Comparison of ENCODE assay signal across 12 cellular contexts in the genomic region with DNA sequence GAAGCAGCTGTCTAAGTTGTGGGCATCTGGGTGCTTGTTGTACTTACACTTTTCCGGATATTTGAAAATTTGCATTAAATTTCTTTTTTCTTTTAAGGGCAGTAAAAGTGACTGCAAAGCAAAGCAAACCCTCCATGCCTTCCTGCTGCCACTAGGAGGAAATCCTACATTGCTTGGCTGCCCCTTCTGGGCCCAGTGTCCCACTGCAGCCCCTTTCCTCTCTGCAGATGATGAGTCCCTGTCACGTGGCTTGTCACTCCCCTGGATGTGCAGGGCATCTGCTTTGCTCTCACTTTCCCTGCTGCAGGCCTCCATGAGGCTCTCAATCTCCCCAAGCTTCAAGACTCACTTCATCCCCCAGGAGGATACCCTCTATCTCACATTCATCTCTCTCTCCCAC. TPM values are rescaled to one million over a fixed set of nuclear protein-coding genes. Genes with fewer than 3 reads are reported as not detected.
DNase-seq lines count a peak whose midpoint lies in the region; ATAC-seq and TF ChIP-seq lines count a peak whose summit lies in the region.
"Had no signal": no experiment of that assay in that cellular context is flagged by ENCODE, and none has a peak within 500 bp of the region (broad histone marks: within the 10 kb centered on the region; RNA-seq: fewer than 3 reads in every experiment).

No MANE protein-coding gene starts in this region.

- no peaks in the 10 kb centered on the region for H3K9me3 ChIP-seq in HEK293 (ENCODE audit: control insufficient read depth, insufficient read depth, low read depth, low read length)

- H3K4me3 ChIP-seq in BJ (ENCODE audit: low read depth, low read length) (no peak overlapping the region), HEK293 (ENCODE audit: low read depth, low read length) (no peak overlapping the region)

- H3K27ac ChIP-seq in HEK293 (ENCODE audit: extremely low read depth, low read depth, low read length), result no peak overlapping the region
- H3K27ac ChIP-seq: HL-60 had no signal

- TF ChIP-seq CTCF in BJ (IDR thresholded peaks at IDR 0.05; ENCODE audit: insufficient read depth, low read depth, low read length) (peak; percentile 33; the same call in 1 of the 2 replicates), HEK293 (tag by site-specific recombination; IDR thresholded peaks at IDR 0.05) (peak; percentile 48; the same call in 1 of the 2 replicates)

- DNase-seq in BJ (ENCODE audit: low read depth) (no peak), hepatic stellate cell (ENCODE audit: low spot score) (peak; percentile 26), NCI-H69 (lab: John Stamatoyannopoulos, UW) (no peak)
- no peak for DNase-seq in activated naive CD8-positive, alpha-beta T cell treated with anti-CD3 and anti-CD28 coated beads, Interleukin-2, amount 50 U/mL, for 24 hours
- DNase-seq: activated CD4-positive, alpha-beta T cell treated with anti-CD3 and anti-CD28 coated beads, Interleukin-2, amount 10 ng/mL, durations not matched to agents 24 days and 14 days; anterior cingulate cortex; stimulated activated naive B cell treated with anti-CD40 and anti-IgM and Interleukin-4, amounts not matched to agents 10 μg/mL and 1 μg/mL and 100 μg/mL, for 72 hours had no signal

- ATAC-seq in SK-N-SH treated with all-trans-retinoic acid at 6 μM for 48 hours (peak; percentile 86), HG03521 (IDR thresholded peaks at IDR 0.05; ENCODE audit: unreplicated experiment) (no peak), GM19324 (IDR thresholded peaks at IDR 0.05; ENCODE audit: low FRiP score, unreplicated experiment) (no peak)
- ATAC-seq in activated naive CD8-positive, alpha-beta T cell treated with anti-CD3 and anti-CD28 coated beads, Interleukin-2, amount 50 U/mL, for 24 hours, result no peak
- ATAC-seq: stimulated activated naive B cell treated with anti-CD40 and anti-IgM and Interleukin-4, amounts not matched to agents 10 μg/mL and 1 μg/mL and 100 μg/mL, for 72 hours had no signal

- POLR2A ChIA-PET in BJ (lab: Charles Lee) (no interaction called here), HEK293 (lab: Yijun Ruan, JAX) (no interaction called here)

- H3K4me1 Mint-ChIP-seq in activated naive CD8-positive, alpha-beta T cell treated with anti-CD3 and anti-CD28 coated beads, Interleukin-2, amount 50 U/mL, for 24 hours, result no peaks in the 10 kb centered on the region
- H3K4me1 Mint-ChIP-seq: activated CD4-positive, alpha-beta T cell treated with anti-CD3 and anti-CD28 coated beads, Interleukin-2, amount 10 ng/mL, durations not matched to agents 24 days and 14 days had no signal

- H3K4me3 Mint-ChIP-seq in activated naive CD8-positive, alpha-beta T cell treated with anti-CD3 and anti-CD28 coated beads, Interleukin-2, amount 50 U/mL, for 24 hours, result no peak overlapping the region
- H3K4me3 Mint-ChIP-seq: activated CD4-positive, alpha-beta T cell treated with anti-CD3 and anti-CD28 coated beads, Interleukin-2, amount 10 ng/mL, durations not matched to agents 24 days and 14 days; stimulated activated naive B cell treated with anti-CD40 and anti-IgM and Interleukin-4, amounts not matched to agents 10 μg/mL and 1 μg/mL and 100 μg/mL, for 72 hours had no signal

- H3K27me3 Mint-ChIP-seq in activated naive CD8-positive, alpha-beta T cell treated with anti-CD3 and anti-CD28 coated beads, Interleukin-2, amount 50 U/mL, for 24 hours, result no peaks in the 10 kb centered on the region
- H3K27me3 Mint-ChIP-seq: activated CD4-positive, alpha-beta T cell treated with anti-CD3 and anti-CD28 coated beads, Interleukin-2, amount 10 ng/mL, durations not matched to agents 24 days and 14 days had no signal

- no peaks in the 10 kb centered on the region for H3K9me3 Mint-ChIP-seq in activated naive CD8-positive, alpha-beta T cell treated with anti-CD3 and anti-CD28 coated beads, Interleukin-2, amount 50 U/mL, for 24 hours
- H3K9me3 Mint-ChIP-seq: activated CD4-positive, alpha-beta T cell treated with anti-CD3 and anti-CD28 coated beads, Interleukin-2, amount 10 ng/mL, durations not matched to agents 24 days and 14 days; stimulated activated naive B cell treated with anti-CD40 and anti-IgM and Interleukin-4, amounts not matched to agents 10 μg/mL and 1 μg/mL and 100 μg/mL, for 72 hours had no signal

- H3K36me3 ChIP-seq in BJ (ENCODE audit: control insufficient read depth, insufficient read depth, low read length), result peaks cover 4% of the 10 kb centered on the region
- peaks cover 12 to 60% of the 10 kb centered on the region in 2 experiments; a peak in 2 of 3 replicates for H3K36me3 ChIP-seq in HEK293 (ENCODE audit: control insufficient read depth in 2 of 2, insufficient read depth in 1 of 2, low read length in 2 of 2)

- CTCF ChIA-PET in BJ (lab: Yijun Ruan, JAX), result no interaction called here
- CTCF ChIA-PET in HEK293 (lab: Yijun Ruan, JAX), result interaction anchor here (0.6 kb wide), 1 partner anchor 10 kb away, joined by 4 read pairs; no protein-coding TSS in a partner anchor

- H3K27ac Mint-ChIP-seq in activated naive CD8-positive, alpha-beta T cell treated with anti-CD3 and anti-CD28 coated beads, Interleukin-2, amount 50 U/mL, for 24 hours, result no peak overlapping the region
- H3K27ac Mint-ChIP-seq: activated CD4-positive, alpha-beta T cell treated with anti-CD3 and anti-CD28 coated beads, Interleukin-2, amount 10 ng/mL, durations not matched to agents 24 days and 14 days; stimulated activated naive B cell treated with anti-CD40 and anti-IgM and Interleukin-4, amounts not matched to agents 10 μg/mL and 1 μg/mL and 100 μg/mL, for 72 hours had no signal

- H3K4me1 ChIP-seq in HEK293 (ENCODE audit: control insufficient read depth, insufficient read depth, low read length), result no peaks in the 10 kb centered on the region

- H3K36me3 Mint-ChIP-seq in activated naive CD8-positive, alpha-beta T cell treated with anti-CD3 and anti-CD28 coated beads, Interleukin-2, amount 50 U/mL, for 24 hours (ENCODE audit: low read depth), result peaks cover 3% of the 10 kb centered on the region

- no peaks in the 10 kb centered on the region for H3K27me3 ChIP-seq in BJ (ENCODE audit: control insufficient read depth, insufficient read depth, low read length)

TF ChIP-seq in HEK293, 187 proteins besides CTCF, POLR2A, EP300 and RAD21:
- TF ChIP-seq WT1 (tag by site-specific recombination; IDR thresholded peaks at IDR 0.05) (no peak), ZNF654 (tag by site-specific recombination; IDR thresholded peaks at IDR 0.05; ENCODE audit: low read depth) (peak; percentile 7; the same call in 1 of the 2 replicates), PRDM1 (tag by site-specific recombination; IDR thresholded peaks at IDR 0.05) (peak; percentile 28; the same call in 1 of the 2 replicates)

TF ChIP-seq in SK-N-SH treated with all-trans-retinoic acid at 6 μM for 48 hours, 23 proteins besides CTCF, POLR2A, EP300 and RAD21:
- TF ChIP-seq PPARA (CRISPR knock-in tag; IDR thresholded peaks at IDR 0.05; ENCODE audit: borderline replicate concordance), result no peak
- TF ChIP-seq, protein P1, sequence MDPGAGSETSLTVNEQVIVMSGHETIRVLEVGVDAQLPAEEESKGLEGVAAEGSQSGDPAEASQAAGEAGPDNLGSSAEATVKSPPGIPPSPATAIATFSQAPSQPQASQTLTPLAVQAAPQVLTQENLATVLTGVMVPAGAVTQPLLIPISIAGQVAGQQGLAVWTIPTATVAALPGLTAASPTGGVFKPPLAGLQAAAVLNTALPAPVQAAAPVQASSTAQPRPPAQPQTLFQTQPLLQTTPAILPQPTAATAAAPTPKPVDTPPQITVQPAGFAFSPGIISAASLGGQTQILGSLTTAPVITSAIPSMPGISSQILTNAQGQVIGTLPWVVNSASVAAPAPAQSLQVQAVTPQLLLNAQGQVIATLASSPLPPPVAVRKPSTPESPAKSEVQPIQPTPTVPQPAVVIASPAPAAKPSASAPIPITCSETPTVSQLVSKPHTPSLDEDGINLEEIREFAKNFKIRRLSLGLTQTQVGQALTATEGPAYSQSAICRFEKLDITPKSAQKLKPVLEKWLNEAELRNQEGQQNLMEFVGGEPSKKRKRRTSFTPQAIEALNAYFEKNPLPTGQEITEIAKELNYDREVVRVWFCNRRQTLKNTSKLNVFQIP (CRISPR knock-in tag; IDR thresholded peaks at IDR 0.05; ENCODE audit: borderline replicate concordance, low read depth), result no peak
- TF ChIP-seq GLIS3 (CRISPR knock-in tag; IDR thresholded peaks at IDR 0.05), result no peak
- no peak for TF ChIP-seq ARNTL (CRISPR knock-in tag; IDR thresholded peaks at IDR 0.05; ENCODE audit: borderline replicate concordance, low read depth)
- TF ChIP-seq TOX (CRISPR knock-in tag; IDR thresholded peaks at IDR 0.05; ENCODE audit: borderline replicate concordance), result no peak
- TF ChIP-seq CSDC2 (CRISPR knock-in tag; IDR thresholded peaks at IDR 0.05), result no peak
- no peak for TF ChIP-seq ZNF8 (CRISPR knock-in tag; IDR thresholded peaks at IDR 0.05)
- TF ChIP-seq, protein P2, sequence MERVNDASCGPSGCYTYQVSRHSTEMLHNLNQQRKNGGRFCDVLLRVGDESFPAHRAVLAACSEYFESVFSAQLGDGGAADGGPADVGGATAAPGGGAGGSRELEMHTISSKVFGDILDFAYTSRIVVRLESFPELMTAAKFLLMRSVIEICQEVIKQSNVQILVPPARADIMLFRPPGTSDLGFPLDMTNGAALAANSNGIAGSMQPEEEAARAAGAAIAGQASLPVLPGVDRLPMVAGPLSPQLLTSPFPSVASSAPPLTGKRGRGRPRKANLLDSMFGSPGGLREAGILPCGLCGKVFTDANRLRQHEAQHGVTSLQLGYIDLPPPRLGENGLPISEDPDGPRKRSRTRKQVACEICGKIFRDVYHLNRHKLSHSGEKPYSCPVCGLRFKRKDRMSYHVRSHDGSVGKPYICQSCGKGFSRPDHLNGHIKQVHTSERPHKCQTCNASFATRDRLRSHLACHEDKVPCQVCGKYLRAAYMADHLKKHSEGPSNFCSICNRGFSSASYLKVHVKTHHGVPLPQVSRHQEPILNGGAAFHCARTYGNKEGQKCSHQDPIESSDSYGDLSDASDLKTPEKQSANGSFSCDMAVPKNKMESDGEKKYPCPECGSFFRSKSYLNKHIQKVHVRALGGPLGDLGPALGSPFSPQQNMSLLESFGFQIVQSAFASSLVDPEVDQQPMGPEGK (CRISPR knock-in tag; IDR thresholded peaks at IDR 0.05; ENCODE audit: borderline replicate concordance), result no peak
- TF ChIP-seq ISL1 (CRISPR knock-in tag; IDR thresholded peaks at IDR 0.05), result no peak
- no peak for TF ChIP-seq RARB (CRISPR knock-in tag; IDR thresholded peaks at IDR 0.05)
- TF ChIP-seq ZFP30 (CRISPR knock-in tag; IDR thresholded peaks at IDR 0.05), result no peak

RNA-seq across cellular contexts. Expression of a gene that starts 12.7 kb away (rescaled TPM):
- 14.0 and 15.6 TPM in 2 replicates for polyA plus RNA-seq in BJ (2011; rRNA removed)
- 2.8 and 3.1 TPM in 2 replicates for polyA minus RNA-seq in BJ (2011; rRNA and poly(A)+ RNA removed)

RNA-seq across cellular contexts. Expression of a gene that starts 43.1 kb away (rescaled TPM):
- polyA plus RNA-seq in BJ (2011; rRNA removed), result 3.5 and 5.6 TPM in 2 replicates
- 3.8 and 6.8 TPM in 2 replicates for polyA minus RNA-seq in BJ (2011; rRNA and poly(A)+ RNA removed)
